In genomic region chrX:130014770-130015169, GRCh38 we compare ENCODE assay signal across 8 cellular contexts.
"Had no signal": no experiment of that assay in that cellular context is flagged by ENCODE, and none has a peak within 500 bp of the region (broad histone marks: within the 10 kb centered on the region; RNA-seq: fewer than 3 reads in every experiment).

No MANE protein-coding gene starts in this region.

- H3K9me3 Mint-ChIP-seq: GM23338, IgD-negative memory B cell had no signal

- FAIRE-seq: H1, H54, HTR-8/SVneo had no signal

- H3K4me3 ChIP-seq: GM23338 had no signal

- H3K4me1 Mint-ChIP-seq: IgD-negative memory B cell had no signal

- H2AFZ ChIP-seq: GM23338 had no signal

- H3K27ac Mint-ChIP-seq: GM23338, IgD-negative memory B cell had no signal

- ATAC-seq: GM23338 had no signal

- H3K36me3 Mint-ChIP-seq: IgD-negative memory B cell had no signal

- DNase-seq: H9, HCEC 1CT, KBM-7 had no signal

- H3K4me3 Mint-ChIP-seq: GM23338, H9, IgD-negative memory B cell had no signal

- H3K4me2 ChIP-seq: GM23338 had no signal
